ENCODE assay signal across 11 cellular contexts in the genomic region with DNA sequence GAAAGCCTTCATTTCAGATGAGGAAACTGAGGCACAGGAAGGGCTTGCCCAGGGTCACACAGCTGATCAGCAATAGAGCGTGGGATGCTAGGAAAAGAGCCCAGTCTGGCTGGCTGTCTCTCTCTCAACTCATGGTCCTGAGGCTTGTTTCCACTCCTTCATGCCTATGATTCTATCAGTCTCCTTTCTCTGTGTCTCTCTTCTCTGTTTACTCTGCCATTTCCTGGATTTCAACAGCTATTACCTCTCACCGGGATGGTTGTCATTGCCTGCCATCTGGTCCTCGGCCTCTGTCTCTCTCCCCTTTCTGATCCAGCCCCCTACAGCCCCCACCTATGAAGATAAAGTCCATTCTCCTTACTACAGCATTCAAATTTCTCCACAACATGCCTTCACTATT.
A peak's percentile ranks its signal among the peaks of the same experiment; 100 is the strongest.
DNase-seq lines count a peak whose midpoint lies in the region; ATAC-seq, FAIRE-seq and TF ChIP-seq lines count a peak whose summit lies in the region.
"Had no signal": no experiment of that assay in that cellular context is flagged by ENCODE, and none has a peak within 500 bp of the region (broad histone marks: within the 10 kb centered on the region; RNA-seq: fewer than 3 reads in every experiment).

No MANE protein-coding gene starts in this region.

- H4K20me1 ChIP-seq in GM23338 (replicated peaks; ENCODE audit: insufficient read depth), result peaks cover 4% of the 10 kb centered on the region; the same call in 1 of the 2 replicates

- H3K9me3 Mint-ChIP-seq in GM23338 (peaks cover 30% of the 10 kb centered on the region), MCF 10A (ENCODE audit: unreplicated experiment) (peaks cover 11% of the 10 kb centered on the region)
- peaks cover 14% of the 10 kb centered on the region for H3K9me3 Mint-ChIP-seq in activated T-cell treated with anti-CD3 and anti-CD28 coated beads, Interleukin-2, amount 50 U/mL, for 4 hours
- peaks cover 15% of the 10 kb centered on the region for H3K9me3 Mint-ChIP-seq in CD4-positive, alpha-beta T cell

- no peak for DNase-seq in GM23338 (ENCODE audit: low spot score)
- DNase-seq in MCF 10A (ENCODE audit: unreplicated experiment), result no peak
- no peak for DNase-seq in kidney
- no peak for DNase-seq in activated T-cell treated with anti-CD3 and anti-CD28 coated beads, Interleukin-2, amount 50 U/mL, for 4 hours
- no peak for DNase-seq in retina
- DNase-seq in CD4-positive, alpha-beta T cell, result no peak
- no peak for DNase-seq in RWPE1 (ENCODE audit: low spot score)
- DNase-seq: DMS79 treated with DMSO at 0.1 percent for 48 hours, erythroblast had no signal

- TF ChIP-seq CTCF in GM23338 (conservative IDR thresholded peaks at IDR 0.05; ENCODE audit: low read depth in 2 of 2) (no peak), MCF 10A (IDR thresholded peaks at IDR 0.05; ENCODE audit: unreplicated experiment) (no peak), kidney (IDR thresholded peaks at IDR 0.05; ENCODE audit: borderline replicate concordance, extremely low read depth, insufficient read depth) (no peak), RWPE1 (conservative IDR thresholded peaks at IDR 0.05; ENCODE audit: low read depth) (no peak)
- TF ChIP-seq CTCF in CD4-positive, alpha-beta T cell (IDR thresholded peaks at IDR 0.05), result no peak

- H3K4me3 ChIP-seq in GM23338 (peak overlapping the region; percentile 51; the same call in 1 of the 2 replicates), kidney (ENCODE audit: low read length in 2 of 2) (peak overlapping the region; percentile 34 to 68), skeletal muscle satellite cell (ENCODE audit: low read length) (peak overlapping the region; percentile 76)

- H3K4me3 Mint-ChIP-seq in GM23338, result peak overlapping the region; percentile 84
- peak overlapping the region; percentile 73 for H3K4me3 Mint-ChIP-seq in MCF 10A (ENCODE audit: unreplicated experiment)
- H3K4me3 Mint-ChIP-seq in activated T-cell treated with anti-CD3 and anti-CD28 coated beads, Interleukin-2, amount 50 U/mL, for 4 hours, result no peak overlapping the region
- no peak overlapping the region for H3K4me3 Mint-ChIP-seq in CD4-positive, alpha-beta T cell
- H3K4me3 Mint-ChIP-seq: natural killer cell treated with Interleukin-12 subunit alpha and Interleukin-12 subunit beta and Interleukin-15 and Interleukin-18, amount 100 ng/mL, for 72 hours had no signal

- POLR2A ChIA-PET in MCF 10A (lab: Yijun Ruan, JAX), result interaction anchor here (0.6 to 1.7 kb wide), 8 partner anchors 9 to 450 kb away, joined by 3 to 9 read pairs (median 4); partner anchors contain the start of gene CALD1
- POLR2A ChIA-PET in CD4-positive, alpha-beta T cell (lab: Charles Lee), result no interaction called here
- POLR2A ChIA-PET in RWPE1 (lab: Yijun Ruan, JAX; ENCODE audit: low non-redundant PET), result no interaction called here

- H3K27ac Mint-ChIP-seq in GM23338 (no peak overlapping the region), MCF 10A (ENCODE audit: low read depth, unreplicated experiment) (peak overlapping the region; percentile 75)
- H3K27ac Mint-ChIP-seq in CD4-positive, alpha-beta T cell, result no peak overlapping the region
- H3K27ac Mint-ChIP-seq: natural killer cell treated with Interleukin-12 subunit alpha and Interleukin-12 subunit beta and Interleukin-15 and Interleukin-18, amount 100 ng/mL, for 72 hours had no signal

- H3K36me3 Mint-ChIP-seq in GM23338 (ENCODE audit: low read depth), result peaks cover 43% of the 10 kb centered on the region
- peaks cover 16% of the 10 kb centered on the region for H3K36me3 Mint-ChIP-seq in MCF 10A (ENCODE audit: insufficient read depth, unreplicated experiment)
- H3K36me3 Mint-ChIP-seq in activated T-cell treated with anti-CD3 and anti-CD28 coated beads, Interleukin-2, amount 50 U/mL, for 4 hours (ENCODE audit: insufficient read depth), result no peaks in the 10 kb centered on the region
- H3K36me3 Mint-ChIP-seq in CD4-positive, alpha-beta T cell (ENCODE audit: low read depth), result peaks cover 5% of the 10 kb centered on the region

- peaks cover 3% of the 10 kb centered on the region for H3K27me3 Mint-ChIP-seq in GM23338 (ENCODE audit: insufficient read depth, low read depth, poor library complexity)
- H3K27me3 Mint-ChIP-seq in MCF 10A (ENCODE audit: insufficient read depth, unreplicated experiment), result no peaks in the 10 kb centered on the region
- peaks cover 9% of the 10 kb centered on the region for H3K27me3 Mint-ChIP-seq in activated T-cell treated with anti-CD3 and anti-CD28 coated beads, Interleukin-2, amount 50 U/mL, for 4 hours (ENCODE audit: low read depth)
- H3K27me3 Mint-ChIP-seq in CD4-positive, alpha-beta T cell, result peaks cover 26% of the 10 kb centered on the region

- H3F3A ChIP-seq in GM23338 (replicated peaks; ENCODE audit: low read depth), result no peaks in the 10 kb centered on the region

- intact Hi-C loops in MCF 10A (cut with micrococcal nuclease) (loop anchor here (5.0 kb wide), 1 partner anchor 111 kb away; no protein-coding TSS in a partner anchor), kidney (cut with DNase I) (no loop called here)
- intact Hi-C loops in CD4-positive, alpha-beta T cell (cut with DNase I, micrococcal nuclease), result no loop called here

- H3K9ac ChIP-seq in kidney (ENCODE audit: low read length in 2 of 2), result no peak overlapping the region
- peak overlapping the region; percentile 88 for H3K9ac ChIP-seq in skeletal muscle satellite cell (ENCODE audit: low read depth, low read length)

- H3K9me3 ChIP-seq in kidney (ENCODE audit: control insufficient read depth in 1 of 2, low read length in 2 of 2) (peaks cover 0 to 13% of the 10 kb centered on the region in 2 donors), skeletal muscle satellite cell (replicated peaks; ENCODE audit: low read length) (peaks cover 11% of the 10 kb centered on the region)
- peaks cover 14% of the 10 kb centered on the region for H3K9me3 ChIP-seq in CD4-positive, alpha-beta T cell (ENCODE audit: control insufficient read depth, low read length)

- CTCF ChIA-PET in MCF 10A (lab: Yijun Ruan, JAX), result interaction anchor here (0.7 to 1.2 kb wide), 6 partner anchors 48 to 733 kb away, joined by 3 to 7 read pairs (median 4); no protein-coding TSS in a partner anchor
- CTCF ChIA-PET in CD4-positive, alpha-beta T cell (lab: Charles Lee), result no interaction called here
- CTCF ChIA-PET in RWPE1 (lab: Yijun Ruan, JAX), result no interaction called here

- no peaks in the 10 kb centered on the region for H3K9me2 ChIP-seq in GM23338 (ENCODE audit: insufficient read depth)

- H3K27ac ChIP-seq in GM23338 (ENCODE audit: low read depth) (no peak overlapping the region), kidney (ENCODE audit: low read depth in 2 of 2, low read length in 2 of 2) (no peak overlapping the region), RWPE1 (no peak overlapping the region)
- H3K27ac ChIP-seq in CD4-positive, alpha-beta T cell (ENCODE audit: low read depth, low read length), result no peak overlapping the region

- BruUV-seq in MCF 10A (replicated peaks; lab: Mats Ljungman, UMichigan), result no TSS peak

- H3K4me1 ChIP-seq in GM23338 (ENCODE audit: insufficient read depth), result peaks cover 13% of the 10 kb centered on the region; the same call in 1 of the 2 replicates
- H3K4me1 ChIP-seq in kidney (ENCODE audit: control insufficient read depth in 1 of 2, insufficient read depth in 1 of 2, low read depth in 1 of 2, low read length in 2 of 2), result peaks cover 3 to 4% of the 10 kb centered on the region in 2 donors
- peaks cover 36% of the 10 kb centered on the region for H3K4me1 ChIP-seq in skeletal muscle satellite cell (ENCODE audit: control insufficient read depth, insufficient read depth, low read length)

- H3K4me1 Mint-ChIP-seq in GM23338 (peaks cover 28% of the 10 kb centered on the region), MCF 10A (ENCODE audit: insufficient read depth, unreplicated experiment) (peaks cover 42% of the 10 kb centered on the region)
- H3K4me1 Mint-ChIP-seq in activated T-cell treated with anti-CD3 and anti-CD28 coated beads, Interleukin-2, amount 50 U/mL, for 4 hours (ENCODE audit: low read depth), result peaks cover 3% of the 10 kb centered on the region
- peaks cover 5% of the 10 kb centered on the region for H3K4me1 Mint-ChIP-seq in CD4-positive, alpha-beta T cell (ENCODE audit: low read depth)

- peaks cover 63% of the 10 kb centered on the region for H3K79me2 ChIP-seq in GM23338 (replicated peaks; ENCODE audit: insufficient read depth)

- H3K4me2 ChIP-seq in GM23338 (peak overlapping the region; percentile 78), skeletal muscle satellite cell (ENCODE audit: low read length) (peak overlapping the region; percentile 86)

- H3K27me3 ChIP-seq in GM23338 (ENCODE audit: insufficient read depth), result no peaks in the 10 kb centered on the region
- no peaks in the 10 kb centered on the region for H3K27me3 ChIP-seq in skeletal muscle satellite cell (ENCODE audit: control insufficient read depth, insufficient read depth, low read length)
- no peaks in the 10 kb centered on the region for H3K27me3 ChIP-seq in CD4-positive, alpha-beta T cell (ENCODE audit: control insufficient read depth, insufficient read depth, low read length)

- peaks cover 13% of the 10 kb centered on the region; the same call in 1 of the 2 replicates for H3K36me3 ChIP-seq in GM23338 (ENCODE audit: insufficient read depth)
- H3K36me3 ChIP-seq in kidney (ENCODE audit: control insufficient read depth in 1 of 2, insufficient read depth in 2 of 2, low read length in 2 of 2), result no peaks in the 10 kb centered on the region
- H3K36me3 ChIP-seq in skeletal muscle satellite cell (ENCODE audit: insufficient read depth, low read length), result peaks cover 3% of the 10 kb centered on the region

- FAIRE-seq in kidney (lab: Jason Lieb, UNC), result no peak

- no peak for ATAC-seq in GM23338
- ATAC-seq in activated T-cell treated with anti-CD3 and anti-CD28 coated beads, Interleukin-2, amount 50 U/mL, for 4 hours, result no peak
- ATAC-seq in CD4-positive, alpha-beta T cell (ENCODE audit: poor library complexity), result no peak
- ATAC-seq: natural killer cell treated with Interleukin-12 subunit alpha and Interleukin-12 subunit beta and Interleukin-15 and Interleukin-18, amount 100 ng/mL, for 72 hours had no signal

- no peak overlapping the region for H2AFZ ChIP-seq in GM23338

TF ChIP-seq in GM23338, 12 proteins besides CTCF, POLR2A, EP300 and RAD21 (continues in another document):
- TF ChIP-seq STAT1 (IDR thresholded peaks at IDR 0.05; ENCODE audit: unreplicated experiment), result no peak

Comparison
In these comparisons a context has a peak if more than half of its experiments do, and no peak if none do; other contexts are left out.
1. H3K4me3 Mint-ChIP-seq: peak in GM23338 (single experiment) and MCF 10A (single experiment); none in activated T-cell treated with anti-CD3 and anti-CD28 coated beads, Interleukin-2, amount 50 U/mL, for 4 hours (single experiment) and CD4-positive, alpha-beta T cell (single experiment).
2. Peak in every context shown above with its lines, with median percentiles within 50 percentile points of each other: H3K4me3 ChIP-seq.